In the genomic region with DNA sequence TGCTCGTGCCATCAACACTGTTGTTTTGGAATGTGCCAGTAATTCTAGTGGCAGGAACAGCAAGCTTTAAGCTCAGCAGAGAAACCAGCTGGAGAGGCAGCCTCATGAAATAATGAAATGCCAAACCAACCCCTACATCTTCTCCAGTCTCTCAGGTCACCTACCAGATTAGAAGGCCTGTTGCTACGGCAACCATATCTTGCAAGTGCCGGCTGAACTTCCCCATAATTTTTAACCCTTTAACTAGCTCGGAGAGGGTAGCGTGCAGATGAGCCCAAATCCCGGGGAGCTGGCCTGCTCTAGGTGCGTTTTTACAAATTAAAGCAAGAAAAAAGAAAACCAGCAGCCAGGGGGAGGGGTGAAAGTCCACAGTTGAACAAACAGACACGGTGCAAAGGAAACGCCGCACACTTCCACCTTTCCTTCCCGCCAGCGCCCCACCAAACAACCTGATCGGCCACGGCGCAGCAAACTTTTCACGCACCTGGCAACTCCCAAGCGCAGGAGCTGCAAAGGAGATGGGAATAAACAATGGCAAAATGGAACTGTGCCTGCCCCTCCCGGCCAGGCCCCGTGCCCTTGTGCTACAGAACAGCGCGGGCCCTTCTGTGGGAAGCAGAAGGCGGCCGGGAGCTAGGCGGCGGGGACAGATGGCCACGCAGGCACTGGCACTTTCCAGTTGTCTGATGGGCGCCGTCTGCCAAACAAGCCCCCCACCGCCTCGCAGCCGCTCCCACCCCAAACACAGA, we compare ENCODE assay signal across 8 cellular contexts. TPM values are rescaled to one million over a fixed set of nuclear protein-coding genes. Genes with fewer than 3 reads are reported as not detected.
A peak's percentile ranks its signal among the peaks of the same experiment; 100 is the strongest.
DNase-seq lines count a peak whose midpoint lies in the region; ATAC-seq lines count a peak whose summit lies in the region.

No MANE protein-coding gene starts in this region.

- peak overlapping the region; percentile 86 for H3K4me3 Mint-ChIP-seq in activated naive CD8-positive, alpha-beta T cell
- H3K4me3 Mint-ChIP-seq in natural killer cell treated with Interleukin-12 subunit alpha and Interleukin-12 subunit beta and Interleukin-15 and Interleukin-18, amount 100 ng/mL, for 72 hours = peak overlapping the region; percentile 69

- H3K36me3 ChIP-seq in HUES48 (ENCODE audit: control insufficient read depth, insufficient read depth, low read length) (peaks cover 15% of the 10 kb centered on the region; the same call in 1 of the 2 replicates), H7 (replicated peaks; ENCODE audit: control insufficient read depth, insufficient read depth, low read length) (no peaks in the 10 kb centered on the region; the same call in none of the 2 replicates)

- H3K4me1 ChIP-seq in HUES48 (ENCODE audit: control insufficient read depth, insufficient read depth, low read length) = peaks cover 55% of the 10 kb centered on the region

- H3K27me3 ChIP-seq in HUES48 (ENCODE audit: control insufficient read depth, insufficient read depth, low read length) (no peaks in the 10 kb centered on the region), H7 (ENCODE audit: control insufficient read depth, insufficient read depth, low read length) (no peaks in the 10 kb centered on the region)

- H3K4me1 Mint-ChIP-seq in activated naive CD8-positive, alpha-beta T cell (ENCODE audit: low read depth) = peaks cover 87% of the 10 kb centered on the region
- peaks cover 51 to 74% of the 10 kb centered on the region in 2 donors for H3K4me1 Mint-ChIP-seq in natural killer cell treated with Interleukin-12 subunit alpha and Interleukin-12 subunit beta and Interleukin-15 and Interleukin-18, amount 100 ng/mL, for 72 hours (ENCODE audit: low read depth in 2 of 2)

- no peaks in the 10 kb centered on the region for H3K9me3 ChIP-seq in HUES48 (ENCODE audit: control insufficient read depth, insufficient read depth, low read length)

- H3K9ac ChIP-seq in HUES48 (ENCODE audit: low read depth, low read length) = no peak overlapping the region

- H3K4me3 ChIP-seq in GM08714 (ENCODE audit: low read length) (peak overlapping the region; percentile 38; the same call in 1 of the 2 replicates), HUES48 (ENCODE audit: low read depth, low read length) (no peak overlapping the region), H7 (ENCODE audit: insufficient read depth, low read depth, low read length) (no peak overlapping the region)

- H3K9me3 Mint-ChIP-seq in activated naive CD8-positive, alpha-beta T cell (ENCODE audit: low read depth) = no peaks in the 10 kb centered on the region
- H3K9me3 Mint-ChIP-seq in natural killer cell treated with Interleukin-12 subunit alpha and Interleukin-12 subunit beta and Interleukin-15 and Interleukin-18, amount 100 ng/mL, for 72 hours = no peaks in the 10 kb centered on the region

- no peak for DNase-seq in natural killer cell treated with Interleukin-12 subunit alpha and Interleukin-12 subunit beta and Interleukin-15 and Interleukin-18, amount 100 ng/mL, for 72 hours (ENCODE audit: low spot score)
- no peak for DNase-seq in H7
- no peak for DNase-seq in islet precursor cell
- no peak for DNase-seq in Ammon's horn (ENCODE audit: low spot score)

- peak overlapping the region; percentile 94 for H3K27ac Mint-ChIP-seq in activated naive CD8-positive, alpha-beta T cell
- peak overlapping the region; percentile 84 to 95 for H3K27ac Mint-ChIP-seq in natural killer cell treated with Interleukin-12 subunit alpha and Interleukin-12 subunit beta and Interleukin-15 and Interleukin-18, amount 100 ng/mL, for 72 hours

- H3K27me3 Mint-ChIP-seq in activated naive CD8-positive, alpha-beta T cell = no peaks in the 10 kb centered on the region
- H3K27me3 Mint-ChIP-seq in natural killer cell treated with Interleukin-12 subunit alpha and Interleukin-12 subunit beta and Interleukin-15 and Interleukin-18, amount 100 ng/mL, for 72 hours = no peaks in the 10 kb centered on the region

- peaks cover 3% of the 10 kb centered on the region for H3K36me3 Mint-ChIP-seq in activated naive CD8-positive, alpha-beta T cell
- H3K36me3 Mint-ChIP-seq in natural killer cell treated with Interleukin-12 subunit alpha and Interleukin-12 subunit beta and Interleukin-15 and Interleukin-18, amount 100 ng/mL, for 72 hours = no peaks in the 10 kb centered on the region

- H3K27ac ChIP-seq in HUES48 (ENCODE audit: low read depth, low read length) = peak overlapping the region; percentile 16

- ATAC-seq in natural killer cell treated with Interleukin-12 subunit alpha and Interleukin-12 subunit beta and Interleukin-15 and Interleukin-18, amount 100 ng/mL, for 72 hours = no peak
- ATAC-seq in HG03045 (IDR thresholded peaks at IDR 0.05; ENCODE audit: unreplicated experiment) = no peak

RNA-seq across cellular contexts. Expression of a gene that starts 50.1 kb away (rescaled TPM):
- total RNA-seq in natural killer cell treated with Interleukin-12 subunit alpha and Interleukin-12 subunit beta and Interleukin-15 and Interleukin-18, amount 100 ng/mL, for 72 hours = 10 to 100 TPM; 59.0 to 92.1 TPM
- total RNA-seq in H7 (2014; rRNA removed; shearing (Covaris generic)) = 98.0 and 109 TPM in 2 replicates
